ENCODE assay signal across 8 cellular contexts in the genomic region with DNA sequence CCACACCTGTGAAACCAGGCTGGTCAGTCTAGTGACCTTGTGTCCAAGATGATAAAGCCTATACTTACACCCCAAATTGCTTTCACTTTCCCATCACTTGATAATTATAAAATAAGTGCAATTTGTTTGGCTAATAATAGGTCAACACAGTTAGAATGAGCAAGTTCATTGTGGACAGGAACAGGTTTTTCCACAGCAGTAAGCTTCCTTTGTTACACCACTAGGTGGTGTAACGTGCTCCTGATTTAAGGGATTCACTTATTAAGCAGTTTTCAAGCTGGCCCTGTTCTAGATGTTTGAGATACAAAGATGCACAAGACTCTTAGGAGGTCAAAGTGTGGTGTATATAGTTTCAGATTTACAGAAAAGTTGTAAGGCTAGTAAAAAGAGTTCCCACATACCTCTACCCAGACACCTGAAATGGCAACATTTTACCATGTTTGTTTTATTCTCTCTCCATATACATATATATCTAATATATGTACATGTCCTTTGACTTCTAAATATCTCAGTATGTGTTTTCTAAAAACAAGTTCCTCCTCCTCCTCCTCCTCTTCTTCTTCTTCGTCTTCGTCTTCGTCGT. TPM values are rescaled to one million over a fixed set of nuclear protein-coding genes. Genes with fewer than 3 reads are reported as not detected.
DNase-seq lines count a peak whose midpoint lies in the region; ATAC-seq lines count a peak whose summit lies in the region.

No MANE protein-coding gene starts in this region.

- no peaks in the 10 kb centered on the region for H3K79me2 ChIP-seq in GM23248 (ENCODE audit: insufficient read depth)

- no peaks in the 10 kb centered on the region for H3K9me2 ChIP-seq in GM23248 (ENCODE audit: insufficient read depth)

- H3K9me3 ChIP-seq in GM23248 (ENCODE audit: low read depth) (no peaks in the 10 kb centered on the region), adipocyte (ENCODE audit: control insufficient read depth, low read length) (peaks cover 4% of the 10 kb centered on the region)

- intact Hi-C loops in left colon (cut with DNase I, micrococcal nuclease), result loop anchor here in 1 of 2 donors (5.0 kb wide), 1 partner anchor 133 kb away; no protein-coding TSS in a partner anchor

- no peak overlapping the region for H2AFZ ChIP-seq in GM23248

- ATAC-seq in left colon, result peak; percentile 52
- no peak for ATAC-seq in GM18498 (IDR thresholded peaks at IDR 0.05; ENCODE audit: unreplicated experiment)

- 71 to 81% methylated on average over 5 of the region's 5 CpGs for WGBS in GM23248 (ENCODE audit: low coverage in 1 of 2, low lambda C conversion rate in 2 of 2, missing lambda C conversion rate in 2 of 2), 2 experiments

- no peaks in the 10 kb centered on the region for H3K36me3 ChIP-seq in GM23248 (ENCODE audit: low read depth)
- H3K36me3 ChIP-seq in adipocyte (ENCODE audit: control insufficient read depth, insufficient read depth, low read length, severe bottlenecking), result no peaks in the 10 kb centered on the region

- peak; percentile 33 for DNase-seq in GDM1 (lab: John Stamatoyannopoulos, UW)
- peak; percentile 67 for DNase-seq in GM23248
- DNase-seq in NAMALWA (ENCODE audit: low spot score), result peak; percentile 74
- peak; percentile 66 for DNase-seq in adipocyte (ENCODE audit: low read depth)
- DNase-seq in left colon, result no peak
- no peak for DNase-seq in NCI-H524 treated with DMSO at 0.1 percent for 48 hours (lab: John Stamatoyannopoulos, UW)
- no peak for DNase-seq in activated naive CD4-positive, alpha-beta T cell treated with anti-CD3 and anti-CD28 coated beads, Interleukin-2, amount 50 U/mL, for 16 hours

- peaks cover 13% of the 10 kb centered on the region for H3F3A ChIP-seq in GM23248 (ENCODE audit: insufficient read depth)

- no peaks in the 10 kb centered on the region for H4K20me1 ChIP-seq in GM23248 (ENCODE audit: insufficient read depth)

- H3K4me1 ChIP-seq in GM23248 (ENCODE audit: insufficient read depth), result peaks cover 18% of the 10 kb centered on the region
- peaks cover 13% of the 10 kb centered on the region for H3K4me1 ChIP-seq in adipocyte (ENCODE audit: control insufficient read depth, insufficient read depth, low read length)

- in situ Hi-C loops in GM23248 (cut with MboI), result loop anchor here (5.0 to 25.0 kb wide), 3 partner anchors 68 to 258 kb away; no protein-coding TSS in a partner anchor

- H3K4me2 ChIP-seq in GM23248 (ENCODE audit: unreplicated experiment), result no peak overlapping the region

- H3K4me3 ChIP-seq in GM23248 (no peak overlapping the region), adipocyte (ENCODE audit: low read length) (no peak overlapping the region)

- H3K9ac ChIP-seq in GM23248 (no peak overlapping the region), adipocyte (ENCODE audit: low read length) (no peak overlapping the region)

- no peaks in the 10 kb centered on the region for H3K27me3 ChIP-seq in GM23248 (replicated peaks; ENCODE audit: insufficient read depth)
- no peaks in the 10 kb centered on the region for H3K27me3 ChIP-seq in adipocyte (replicated peaks; ENCODE audit: control insufficient read depth, insufficient read depth, low read length)

- H3K27ac ChIP-seq in GM23248, result no peak overlapping the region

RNA-seq across cellular contexts. Expression of gene MFSD1, which starts 6.8 kb away (rescaled TPM):
- total RNA-seq in GM23248 (2014; rRNA removed; shearing (Covaris generic)), result 159 and 177 TPM in 2 replicates
- 92.0 and 100 TPM in 2 replicates for polyA plus RNA-seq in GM23248 (2016; fragmentation: Nextera tagmentation; extraction: Ambion mirVana)
- total RNA-seq in left colon, result 10 to 100 TPM; 60.8 to 62.0 TPM

Comparison
In these comparisons a context has a peak if more than half of its experiments do, and no peak if none do; other contexts are left out.
1. DNase-seq: peak in GDM1 (single experiment), GM23248 (single experiment), NAMALWA (single experiment) and adipocyte (single experiment); none in left colon (0 of 2), NCI-H524 treated with DMSO at 0.1 percent for 48 hours (single experiment) and activated naive CD4-positive, alpha-beta T cell treated with anti-CD3 and anti-CD28 coated beads, Interleukin-2, amount 50 U/mL, for 16 hours (single experiment).